ENCODE assay signal across 1 cellular context in the genomic region with DNA sequence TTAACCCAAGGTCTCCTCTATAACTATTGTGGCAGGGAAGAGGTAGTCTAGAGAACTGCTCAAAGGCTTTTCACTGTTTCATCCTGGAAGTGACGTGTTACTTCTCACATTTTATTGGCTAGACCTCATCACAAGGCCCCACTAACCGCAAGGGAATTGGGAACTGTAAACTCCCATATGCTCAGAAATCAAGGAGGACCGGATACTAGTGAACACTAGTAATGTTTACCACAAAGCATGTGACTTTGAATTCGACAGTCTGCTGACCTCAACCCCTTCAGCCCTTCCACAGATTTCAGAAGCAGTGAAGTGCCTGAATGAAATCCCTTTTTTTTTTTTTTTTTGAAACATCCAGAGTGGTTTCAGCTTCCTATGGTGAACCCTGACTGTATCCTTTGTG.
TF ChIP-seq lines count a peak whose summit lies in the region.

No MANE protein-coding gene starts in this region.

TF ChIP-seq in K562, 482 proteins besides CTCF, POLR2A, EP300 and RAD21 (continued from another document):
- TF ChIP-seq, protein P1, sequence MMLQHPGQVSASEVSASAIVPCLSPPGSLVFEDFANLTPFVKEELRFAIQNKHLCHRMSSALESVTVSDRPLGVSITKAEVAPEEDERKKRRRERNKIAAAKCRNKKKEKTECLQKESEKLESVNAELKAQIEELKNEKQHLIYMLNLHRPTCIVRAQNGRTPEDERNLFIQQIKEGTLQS (IDR thresholded peaks at IDR 0.05), result no peak
- TF ChIP-seq, protein P1 (CRISPR knock-in tag; conservative IDR thresholded peaks at IDR 0.05), result no peak
- TF ChIP-seq, protein P2, sequence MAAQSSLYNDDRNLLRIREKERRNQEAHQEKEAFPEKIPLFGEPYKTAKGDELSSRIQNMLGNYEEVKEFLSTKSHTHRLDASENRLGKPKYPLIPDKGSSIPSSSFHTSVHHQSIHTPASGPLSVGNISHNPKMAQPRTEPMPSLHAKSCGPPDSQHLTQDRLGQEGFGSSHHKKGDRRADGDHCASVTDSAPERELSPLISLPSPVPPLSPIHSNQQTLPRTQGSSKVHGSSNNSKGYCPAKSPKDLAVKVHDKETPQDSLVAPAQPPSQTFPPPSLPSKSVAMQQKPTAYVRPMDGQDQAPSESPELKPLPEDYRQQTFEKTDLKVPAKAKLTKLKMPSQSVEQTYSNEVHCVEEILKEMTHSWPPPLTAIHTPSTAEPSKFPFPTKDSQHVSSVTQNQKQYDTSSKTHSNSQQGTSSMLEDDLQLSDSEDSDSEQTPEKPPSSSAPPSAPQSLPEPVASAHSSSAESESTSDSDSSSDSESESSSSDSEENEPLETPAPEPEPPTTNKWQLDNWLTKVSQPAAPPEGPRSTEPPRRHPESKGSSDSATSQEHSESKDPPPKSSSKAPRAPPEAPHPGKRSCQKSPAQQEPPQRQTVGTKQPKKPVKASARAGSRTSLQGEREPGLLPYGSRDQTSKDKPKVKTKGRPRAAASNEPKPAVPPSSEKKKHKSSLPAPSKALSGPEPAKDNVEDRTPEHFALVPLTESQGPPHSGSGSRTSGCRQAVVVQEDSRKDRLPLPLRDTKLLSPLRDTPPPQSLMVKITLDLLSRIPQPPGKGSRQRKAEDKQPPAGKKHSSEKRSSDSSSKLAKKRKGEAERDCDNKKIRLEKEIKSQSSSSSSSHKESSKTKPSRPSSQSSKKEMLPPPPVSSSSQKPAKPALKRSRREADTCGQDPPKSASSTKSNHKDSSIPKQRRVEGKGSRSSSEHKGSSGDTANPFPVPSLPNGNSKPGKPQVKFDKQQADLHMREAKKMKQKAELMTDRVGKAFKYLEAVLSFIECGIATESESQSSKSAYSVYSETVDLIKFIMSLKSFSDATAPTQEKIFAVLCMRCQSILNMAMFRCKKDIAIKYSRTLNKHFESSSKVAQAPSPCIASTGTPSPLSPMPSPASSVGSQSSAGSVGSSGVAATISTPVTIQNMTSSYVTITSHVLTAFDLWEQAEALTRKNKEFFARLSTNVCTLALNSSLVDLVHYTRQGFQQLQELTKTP (IDR thresholded peaks at IDR 0.05; ENCODE audit: low read depth in 1 of 2, partially characterized antibody in 2 of 2), result no peak
- TF ChIP-seq CBX1 (IDR thresholded peaks at IDR 0.05; ENCODE audit: low read depth), result no peak
- TF ChIP-seq, protein P3, sequence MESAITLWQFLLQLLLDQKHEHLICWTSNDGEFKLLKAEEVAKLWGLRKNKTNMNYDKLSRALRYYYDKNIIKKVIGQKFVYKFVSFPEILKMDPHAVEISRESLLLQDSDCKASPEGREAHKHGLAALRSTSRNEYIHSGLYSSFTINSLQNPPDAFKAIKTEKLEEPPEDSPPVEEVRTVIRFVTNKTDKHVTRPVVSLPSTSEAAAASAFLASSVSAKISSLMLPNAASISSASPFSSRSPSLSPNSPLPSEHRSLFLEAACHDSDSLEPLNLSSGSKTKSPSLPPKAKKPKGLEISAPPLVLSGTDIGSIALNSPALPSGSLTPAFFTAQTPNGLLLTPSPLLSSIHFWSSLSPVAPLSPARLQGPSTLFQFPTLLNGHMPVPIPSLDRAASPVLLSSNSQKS (CRISPR knock-in tag; IDR thresholded peaks at IDR 0.05), result no peak
- TF ChIP-seq, protein P4, sequence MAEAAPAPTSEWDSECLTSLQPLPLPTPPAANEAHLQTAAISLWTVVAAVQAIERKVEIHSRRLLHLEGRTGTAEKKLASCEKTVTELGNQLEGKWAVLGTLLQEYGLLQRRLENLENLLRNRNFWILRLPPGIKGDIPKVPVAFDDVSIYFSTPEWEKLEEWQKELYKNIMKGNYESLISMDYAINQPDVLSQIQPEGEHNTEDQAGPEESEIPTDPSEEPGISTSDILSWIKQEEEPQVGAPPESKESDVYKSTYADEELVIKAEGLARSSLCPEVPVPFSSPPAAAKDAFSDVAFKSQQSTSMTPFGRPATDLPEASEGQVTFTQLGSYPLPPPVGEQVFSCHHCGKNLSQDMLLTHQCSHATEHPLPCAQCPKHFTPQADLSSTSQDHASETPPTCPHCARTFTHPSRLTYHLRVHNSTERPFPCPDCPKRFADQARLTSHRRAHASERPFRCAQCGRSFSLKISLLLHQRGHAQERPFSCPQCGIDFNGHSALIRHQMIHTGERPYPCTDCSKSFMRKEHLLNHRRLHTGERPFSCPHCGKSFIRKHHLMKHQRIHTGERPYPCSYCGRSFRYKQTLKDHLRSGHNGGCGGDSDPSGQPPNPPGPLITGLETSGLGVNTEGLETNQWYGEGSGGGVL (CRISPR knock-in tag; IDR thresholded peaks at IDR 0.05), result no peak
- TF ChIP-seq RB1 (IDR thresholded peaks at IDR 0.05; ENCODE audit: low read depth), result no peak
- TF ChIP-seq, protein P5, sequence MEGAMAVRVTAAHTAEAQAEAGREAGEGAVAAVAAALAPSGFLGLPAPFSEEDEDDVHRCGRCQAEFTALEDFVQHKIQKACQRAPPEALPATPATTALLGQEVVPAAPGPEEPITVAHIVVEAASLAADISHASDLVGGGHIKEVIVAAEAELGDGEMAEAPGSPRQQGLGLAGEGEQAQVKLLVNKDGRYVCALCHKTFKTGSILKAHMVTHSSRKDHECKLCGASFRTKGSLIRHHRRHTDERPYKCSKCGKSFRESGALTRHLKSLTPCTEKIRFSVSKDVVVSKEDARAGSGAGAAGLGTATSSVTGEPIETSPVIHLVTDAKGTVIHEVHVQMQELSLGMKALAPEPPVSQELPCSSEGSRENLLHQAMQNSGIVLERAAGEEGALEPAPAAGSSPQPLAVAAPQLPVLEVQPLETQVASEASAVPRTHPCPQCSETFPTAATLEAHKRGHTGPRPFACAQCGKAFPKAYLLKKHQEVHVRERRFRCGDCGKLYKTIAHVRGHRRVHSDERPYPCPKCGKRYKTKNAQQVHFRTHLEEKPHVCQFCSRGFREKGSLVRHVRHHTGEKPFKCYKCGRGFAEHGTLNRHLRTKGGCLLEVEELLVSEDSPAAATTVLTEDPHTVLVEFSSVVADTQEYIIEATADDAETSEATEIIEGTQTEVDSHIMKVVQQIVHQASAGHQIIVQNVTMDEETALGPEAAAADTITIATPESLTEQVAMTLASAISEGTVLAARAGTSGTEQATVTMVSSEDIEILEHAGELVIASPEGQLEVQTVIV (CRISPR knock-in tag; IDR thresholded peaks at IDR 0.05; ENCODE audit: borderline replicate concordance), result no peak
- TF ChIP-seq, protein P6, sequence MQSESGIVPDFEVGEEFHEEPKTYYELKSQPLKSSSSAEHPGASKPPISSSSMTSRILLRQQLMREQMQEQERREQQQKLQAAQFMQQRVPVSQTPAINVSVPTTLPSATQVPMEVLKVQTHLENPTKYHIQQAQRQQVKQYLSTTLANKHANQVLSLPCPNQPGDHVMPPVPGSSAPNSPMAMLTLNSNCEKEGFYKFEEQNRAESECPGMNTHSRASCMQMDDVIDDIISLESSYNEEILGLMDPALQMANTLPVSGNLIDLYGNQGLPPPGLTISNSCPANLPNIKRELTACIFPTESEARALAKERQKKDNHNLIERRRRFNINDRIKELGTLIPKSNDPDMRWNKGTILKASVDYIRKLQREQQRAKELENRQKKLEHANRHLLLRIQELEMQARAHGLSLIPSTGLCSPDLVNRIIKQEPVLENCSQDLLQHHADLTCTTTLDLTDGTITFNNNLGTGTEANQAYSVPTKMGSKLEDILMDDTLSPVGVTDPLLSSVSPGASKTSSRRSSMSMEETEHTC (IDR thresholded peaks at IDR 0.05), result no peak
- no peak for TF ChIP-seq HDAC2 (IDR thresholded peaks at IDR 0.05)
